In genomic region chr3:129428382-129429079, GRCh38 we compare ENCODE assay signal across 1 cellular context.
TF ChIP-seq lines count a peak whose summit lies in the region.

TSS of gene EFCAB12 (minus strand) at chr3:129428636. CDS start at chr3:129428488, 148 bp downstream.

TF ChIP-seq in K562, 482 proteins besides CTCF, POLR2A, EP300 and RAD21 (continued from another document and continues in another):
- TF ChIP-seq ZNF518B (CRISPR knock-in tag; IDR thresholded peaks at IDR 0.05): no peak
- no peak for TF ChIP-seq ARHGAP35 (IDR thresholded peaks at IDR 0.05; ENCODE audit: partially characterized antibody)
- TF ChIP-seq ZFPM2 (CRISPR knock-in tag; IDR thresholded peaks at IDR 0.05): no peak
- TF ChIP-seq PCBP2 (IDR thresholded peaks at IDR 0.05; ENCODE audit: low read depth, low read length, poor library complexity, severe bottlenecking): no peak
- TF ChIP-seq ZNF395 (CRISPR knock-in tag; IDR thresholded peaks at IDR 0.05): 0 out of 2 replicates have a peak, but pooled peaks have one; percentile 16
- TF ChIP-seq ZC3H8 (IDR thresholded peaks at IDR 0.05): no peak
- TF ChIP-seq ZBTB1 (CRISPR knock-in tag; IDR thresholded peaks at IDR 0.05; ENCODE audit: borderline replicate concordance, low read depth): no peak
- TF ChIP-seq BRD9 (IDR thresholded peaks at IDR 0.05; ENCODE audit: low read depth, partially characterized antibody): no peak
- TF ChIP-seq ZNF586 (CRISPR knock-in tag; conservative IDR thresholded peaks at IDR 0.05): no peak
- TF ChIP-seq GATAD2B (IDR thresholded peaks at IDR 0.05; ENCODE audit: borderline replicate concordance): no peak
- no peak for TF ChIP-seq HDAC6 (IDR thresholded peaks at IDR 0.05; ENCODE audit: low read depth, low read length)
- TF ChIP-seq EP400 (IDR thresholded peaks at IDR 0.05): no peak
- no peak for TF ChIP-seq DEAF1 (CRISPR knock-in tag; IDR thresholded peaks at IDR 0.05)
- no peak for TF ChIP-seq GTF2F1 (IDR thresholded peaks at IDR 0.05; ENCODE audit: low read depth, low read length)
- no peak for TF ChIP-seq HIVEP1 (CRISPR knock-in tag; IDR thresholded peaks at IDR 0.05)
- no peak for TF ChIP-seq ADNP (tag; IDR thresholded peaks at IDR 0.05)
- peak; percentile 9 for TF ChIP-seq HNRNPLL (IDR thresholded peaks at IDR 0.05; ENCODE audit: low read depth, low read length, poor library complexity, severe bottlenecking)
- peak; percentile 30 for TF ChIP-seq KDM5B (IDR thresholded peaks at IDR 0.05; ENCODE audit: insufficient replicate concordance, low read depth, low read length)
- TF ChIP-seq XRCC3 (IDR thresholded peaks at IDR 0.05): no peak
- no peak for TF ChIP-seq CEBPZ (IDR thresholded peaks at IDR 0.05; ENCODE audit: borderline replicate concordance, low read depth, low read length)
- TF ChIP-seq RBM34 (IDR thresholded peaks at IDR 0.05; ENCODE audit: borderline replicate concordance, insufficient read depth, low read length): no peak
- peak; percentile 55 for TF ChIP-seq NEUROD1 (IDR thresholded peaks at IDR 0.05; ENCODE audit: borderline replicate concordance, low read depth, low read length, partially characterized antibody)
- TF ChIP-seq PTTG1 (tag; IDR thresholded peaks at IDR 0.05; ENCODE audit: low read depth): no peak
- no peak for TF ChIP-seq ZNF449 (CRISPR knock-in tag; IDR thresholded peaks at IDR 0.05)
- no peak for TF ChIP-seq SNIP1 (IDR thresholded peaks at IDR 0.05; ENCODE audit: low read depth)
- TF ChIP-seq ERF (CRISPR knock-in tag; IDR thresholded peaks at IDR 0.05): no peak
- TF ChIP-seq ZMIZ1 (IDR thresholded peaks at IDR 0.05; ENCODE audit: low read depth in 2 of 2, low read length in 2 of 2): no peak
- TF ChIP-seq ZBTB49 (CRISPR knock-in tag; IDR thresholded peaks at IDR 0.05; ENCODE audit: borderline replicate concordance): no peak
- TF ChIP-seq E2F6 (IDR thresholded peaks at IDR 0.05; ENCODE audit: borderline replicate concordance in 1 of 2, extremely low read depth in 1 of 2, insufficient read depth in 1 of 2, insufficient read length in 1 of 2, low read depth in 1 of 2, low read length in 1 of 2, poor library complexity in 1 of 2, severe bottlenecking in 1 of 2): peak in 1 of 2 experiments; percentile 56
- TF ChIP-seq SNAPC5 (CRISPR knock-in tag; IDR thresholded peaks at IDR 0.05): no peak
- TF ChIP-seq FOXM1 (IDR thresholded peaks at IDR 0.05; ENCODE audit: low read depth): no peak
- TF ChIP-seq FOXM1 (CRISPR knock-in tag; IDR thresholded peaks at IDR 0.05; ENCODE audit: low read depth): no peak
- TF ChIP-seq HNRNPUL1 (IDR thresholded peaks at IDR 0.05; ENCODE audit: low read length): no peak
- 0 out of 2 replicates have a peak, but pooled peaks have one; percentile 27 for TF ChIP-seq CBFA2T3 (IDR thresholded peaks at IDR 0.05)
- TF ChIP-seq MYBL2 (IDR thresholded peaks at IDR 0.05; ENCODE audit: low read depth): no peak
- no peak for TF ChIP-seq MYBL2 (CRISPR knock-in tag; IDR thresholded peaks at IDR 0.05; ENCODE audit: borderline replicate concordance)
- no peak for TF ChIP-seq ZNF146 (CRISPR knock-in tag; IDR thresholded peaks at IDR 0.05; ENCODE audit: unreplicated experiment)
- TF ChIP-seq MAX (CRISPR knock-in tag; IDR thresholded peaks at IDR 0.05): peak; percentile 70
- no peak for TF ChIP-seq CTCFL (IDR thresholded peaks at IDR 0.05; ENCODE audit: borderline replicate concordance, insufficient read depth, low read depth, low read length, poor library complexity, severe bottlenecking)
- TF ChIP-seq NBN (IDR thresholded peaks at IDR 0.05; ENCODE audit: low read depth): no peak
- TF ChIP-seq RUNX1 (IDR thresholded peaks at IDR 0.05; ENCODE audit: low read depth): no peak
